In the genomic region with DNA sequence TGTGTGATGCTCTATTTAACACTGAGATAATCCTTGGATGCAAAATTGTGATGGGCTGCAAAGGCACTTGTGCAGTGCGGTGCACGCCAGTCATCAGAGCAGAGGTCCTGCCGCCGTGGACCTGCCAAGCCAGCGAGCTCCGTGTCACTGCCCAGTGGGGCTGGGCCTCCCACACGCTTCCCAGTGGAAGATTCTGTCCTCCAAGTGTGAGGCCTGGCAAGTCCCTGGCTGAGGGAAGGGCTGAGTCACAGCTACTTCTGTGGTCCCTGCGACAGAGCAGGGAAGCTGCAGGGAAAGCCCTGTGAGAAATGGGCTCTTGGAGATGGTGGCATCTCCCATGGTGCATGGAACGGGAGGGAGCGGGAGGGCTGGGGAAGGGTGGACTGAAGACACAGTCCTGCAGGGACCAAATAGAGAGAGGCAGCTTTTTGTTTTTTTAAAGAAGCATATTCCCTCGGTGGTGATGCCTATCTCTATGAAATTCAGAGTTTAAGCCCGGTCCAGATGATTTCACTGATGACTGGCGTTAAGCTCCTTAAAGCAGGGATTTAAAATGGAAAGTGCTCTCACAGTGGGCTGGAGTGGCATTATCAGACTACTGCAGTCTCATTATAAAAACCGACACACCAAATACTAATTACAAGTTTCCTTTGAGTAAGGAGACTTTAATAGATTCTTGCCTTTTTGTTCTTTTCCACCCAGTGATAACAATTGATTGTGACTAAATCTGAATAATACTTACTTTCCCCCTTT, we compare ENCODE assay signal across 25 cellular contexts.
DNase-seq lines count a peak whose midpoint lies in the region; ATAC-seq, FAIRE-seq and TF ChIP-seq lines count a peak whose summit lies in the region.
"Had no signal": no experiment of that assay in that cellular context is flagged by ENCODE, and none has a peak within 500 bp of the region (broad histone marks: within the 10 kb centered on the region; RNA-seq: fewer than 3 reads in every experiment).

No MANE protein-coding gene starts in this region.

- no peak overlapping the region for H3K4me2 ChIP-seq in neuronal stem cell (ENCODE audit: insufficient read depth, low read length, poor library complexity, severe bottlenecking)

- H3K9me3 ChIP-seq in neuronal stem cell (replicated peaks in 1 of 2; ENCODE audit: control insufficient read depth in 2 of 2, insufficient read depth in 1 of 2, low read depth in 1 of 2, low read length in 2 of 2) = peaks cover 0 to 6% of the 10 kb centered on the region in 2 donors
- no peaks in the 10 kb centered on the region for H3K9me3 ChIP-seq in kidney (ENCODE audit: control insufficient read depth in 1 of 2, low read length in 2 of 2)
- H3K9me3 ChIP-seq in sigmoid colon = no peaks in the 10 kb centered on the region

- H2BK15ac ChIP-seq in neuronal stem cell (ENCODE audit: low read length) = no peak overlapping the region

- no peak overlapping the region for H3K27ac ChIP-seq in neuronal stem cell (replicated peaks; ENCODE audit: low read length)
- no peak overlapping the region for H3K27ac ChIP-seq in kidney (ENCODE audit: low read depth in 2 of 2, low read length in 2 of 2)
- H3K27ac ChIP-seq in sigmoid colon = no peak overlapping the region

- no peak overlapping the region for H3K23ac ChIP-seq in neuronal stem cell (ENCODE audit: low read depth, low read length, poor library complexity)

- H3K4me1 ChIP-seq in neuronal stem cell (ENCODE audit: control insufficient read depth in 2 of 2, insufficient read depth in 1 of 2, low read depth in 1 of 2, low read length in 2 of 2) (peaks cover 3 to 6% of the 10 kb centered on the region in 2 donors), kidney (ENCODE audit: control insufficient read depth in 1 of 2, insufficient read depth in 1 of 2, low read depth in 1 of 2, low read length in 2 of 2) (no peaks in the 10 kb centered on the region), sigmoid colon (no peaks in the 10 kb centered on the region)

- H3K36me3 ChIP-seq in neuronal stem cell (replicated peaks in 1 of 2; ENCODE audit: control insufficient read depth in 2 of 2, insufficient read depth in 2 of 2, low read length in 2 of 2) (no peaks in the 10 kb centered on the region), kidney (ENCODE audit: control insufficient read depth in 1 of 2, insufficient read depth in 2 of 2, low read length in 2 of 2) (no peaks in the 10 kb centered on the region), sigmoid colon (no peaks in the 10 kb centered on the region)

- intact Hi-C loops in Right ventricle myocardium superior (cut with DNase I) = no loop called here
- intact Hi-C loops in kidney (cut with DNase I) = no loop called here
- intact Hi-C loops in sigmoid colon (cut with DNase I) = no loop called here

- peak; percentile 71 for DNase-seq in D341Med (ENCODE audit: low spot score)
- peak; percentile 81 for DNase-seq in NCI-H82 treated with DMSO at 0.1 percent for 48 hours (lab: John Stamatoyannopoulos, UW; ENCODE audit: unreplicated experiment)
- DNase-seq in Right ventricle myocardium superior = peak; percentile 61
- DNase-seq in neuronal stem cell (ENCODE audit: low spot score) = no peak
- DNase-seq in kidney = no peak
- no peak for DNase-seq in NCI-H226
- no peak for DNase-seq in sigmoid colon
- DNase-seq: ACHN; activated CD8-positive, alpha-beta T cell treated with anti-CD3 and anti-CD28 coated beads for 36 hours; activated naive CD8-positive, alpha-beta T cell treated with anti-CD3 and anti-CD28 coated beads, Interleukin-2, amount 10 ng/mL, durations not matched to agents 7 days and 5 days; activated T-cell treated with anti-CD3 and anti-CD28 coated beads, Interleukin-2, amount 50 U/mL, for 72 hours; CD8-positive, alpha-beta T cell; DMS79; erythroblast; glutamatergic neuron; H7; immature natural killer cell; NCI-H1694 treated with DMSO at 0.1 percent for 48 hours; NCI-H510A; stimulated activated naive CD8-positive, alpha-beta T cell treated with anti-CD3 and anti-CD28 coated beads, Interleukin-15, amount 100 ng/mL, for 72 hours had no signal

- peak; percentile 65 for ATAC-seq in Right ventricle myocardium superior (ENCODE audit: poor library complexity)
- no peak for ATAC-seq in HG02642 (IDR thresholded peaks at IDR 0.05; ENCODE audit: poor library complexity, unreplicated experiment)
- ATAC-seq: activated CD8-positive, alpha-beta T cell treated with anti-CD3 and anti-CD28 coated beads for 36 hours; activated T-cell treated with anti-CD3 and anti-CD28 coated beads, Interleukin-2, amount 50 U/mL, for 72 hours; CD8-positive, alpha-beta T cell; HepG2; natural killer cell treated with Interleukin-12 subunit alpha and Interleukin-12 subunit beta and Interleukin-15 and Interleukin-18, amount 100 ng/mL, for 72 hours; stimulated activated naive CD8-positive, alpha-beta T cell treated with anti-CD3 and anti-CD28 coated beads, Interleukin-15, amount 100 ng/mL, for 72 hours had no signal

- peak overlapping the region; percentile 56 for H2AFZ ChIP-seq in neuronal stem cell (ENCODE audit: low read length)

- no peak overlapping the region for H4K8ac ChIP-seq in neuronal stem cell (ENCODE audit: low read depth, low read length)

- no peaks in the 10 kb centered on the region for H3K27me3 ChIP-seq in neuronal stem cell (ENCODE audit: control insufficient read depth in 3 of 3, insufficient read depth in 3 of 3, low read depth in 1 of 3, low read length in 3 of 3)
- no peaks in the 10 kb centered on the region for H3K27me3 ChIP-seq in sigmoid colon

- H3K14ac ChIP-seq in neuronal stem cell (ENCODE audit: low read length) = no peak overlapping the region

- no peak overlapping the region for H2BK5ac ChIP-seq in neuronal stem cell (ENCODE audit: low read length)

- H4K91ac ChIP-seq in neuronal stem cell (ENCODE audit: low read depth, low read length, poor library complexity) = no peak overlapping the region

- no peak for FAIRE-seq in kidney (lab: Jason Lieb, UNC)
- FAIRE-seq: bronchial epithelial cell, GM18507, HepG2 had no signal

- no peak for TF ChIP-seq CTCF in kidney (IDR thresholded peaks at IDR 0.05; ENCODE audit: borderline replicate concordance, extremely low read depth, insufficient read depth)
- TF ChIP-seq CTCF in sigmoid colon (IDR thresholded peaks at IDR 0.05) = no peak

- H3K18ac ChIP-seq in neuronal stem cell (ENCODE audit: low read length) = peak overlapping the region; percentile 81

- H3K79me1 ChIP-seq in neuronal stem cell (ENCODE audit: low read depth, low read length) = no peaks in the 10 kb centered on the region

- H2BK12ac ChIP-seq in neuronal stem cell (ENCODE audit: low read length) = no peak overlapping the region

- H3K9ac ChIP-seq in neuronal stem cell (ENCODE audit: low read depth, low read length, poor library complexity) = no peak overlapping the region
- H3K9ac ChIP-seq in kidney (ENCODE audit: low read length in 2 of 2) = no peak overlapping the region

- no peak overlapping the region for H2AK5ac ChIP-seq in neuronal stem cell (ENCODE audit: low read depth, low read length)

- H3K4me3 ChIP-seq in neuronal stem cell (ENCODE audit: low read length in 2 of 2) (no peak overlapping the region), kidney (ENCODE audit: low read length in 2 of 2) (no peak overlapping the region), sigmoid colon (no peak overlapping the region)

- no peak for TF ChIP-seq EP300 in sigmoid colon (IDR thresholded peaks at IDR 0.05)

- H2BK120ac ChIP-seq in neuronal stem cell (ENCODE audit: low read depth, low read length) = peak overlapping the region; percentile 38

- no CpG with 5 or more reads among the region's 14 CpGs for WGBS in neuronal stem cell (ENCODE audit: extremely low coverage in 2 of 2, insufficient read length in 2 of 2, insufficient replicate concordance in 1 of 2), 2 donors
- 91% methylated on average over 14 of the region's 14 CpGs for WGBS in sigmoid colon, 2 donors

- H3K4ac ChIP-seq in neuronal stem cell (ENCODE audit: low read length) = no peak overlapping the region

- no peak for TF ChIP-seq POLR2A in sigmoid colon (IDR thresholded peaks at IDR 0.05)

Comparison
In these comparisons a context has a peak if more than half of its experiments do, and no peak if none do; other contexts are left out.
1. DNase-seq: peak in D341Med (single experiment), NCI-H82 treated with DMSO at 0.1 percent for 48 hours (single experiment) and Right ventricle myocardium superior (single experiment); none in neuronal stem cell (single experiment), kidney (single experiment), NCI-H226 (single experiment) and sigmoid colon (single experiment).